1 cellular context compared by ENCODE assay signal in the genomic region with DNA sequence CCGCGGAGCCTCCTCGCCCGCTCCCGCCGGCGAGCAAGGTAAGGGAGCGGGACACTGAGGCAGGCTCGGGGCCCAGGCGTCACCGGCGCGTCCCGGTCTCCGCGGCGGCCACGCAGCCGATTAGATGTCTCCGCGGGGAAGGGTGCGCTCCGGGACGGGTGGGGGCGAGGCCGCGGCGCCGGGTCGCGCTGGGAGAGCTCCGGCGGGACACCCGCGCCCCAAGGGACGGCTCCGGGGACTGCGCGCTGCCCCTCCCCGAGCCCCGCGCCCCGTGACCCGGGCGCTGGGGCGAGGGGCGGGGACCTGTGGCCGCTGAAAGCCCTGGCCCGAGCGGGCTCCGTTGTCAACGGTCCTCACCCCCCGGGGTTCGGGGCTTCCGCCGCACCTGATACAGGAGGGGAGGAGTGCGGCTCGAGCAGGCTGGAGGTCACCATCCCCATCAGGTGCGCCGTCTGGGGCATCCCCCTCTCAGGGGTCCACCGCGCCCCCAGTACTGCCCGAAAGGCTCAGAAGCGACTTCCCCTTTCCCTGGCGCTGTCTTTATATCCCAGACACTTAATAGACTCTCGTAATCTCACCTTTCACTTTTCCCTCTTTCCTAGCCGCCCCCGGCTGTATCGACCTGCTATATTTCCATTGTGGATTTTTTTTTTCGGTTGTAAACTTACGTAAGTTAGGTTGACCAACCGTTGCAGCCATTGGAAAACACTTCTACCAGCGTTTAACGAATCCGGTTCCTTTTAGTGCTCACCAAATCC.
A peak's percentile ranks its signal among the peaks of the same experiment; 100 is the strongest.
TF ChIP-seq lines count a peak whose summit lies in the region.

No MANE protein-coding gene starts in this region.

TF ChIP-seq in K562, 482 proteins besides CTCF, POLR2A, EP300 and RAD21 (continued from another document):
- TF ChIP-seq, protein P1, sequence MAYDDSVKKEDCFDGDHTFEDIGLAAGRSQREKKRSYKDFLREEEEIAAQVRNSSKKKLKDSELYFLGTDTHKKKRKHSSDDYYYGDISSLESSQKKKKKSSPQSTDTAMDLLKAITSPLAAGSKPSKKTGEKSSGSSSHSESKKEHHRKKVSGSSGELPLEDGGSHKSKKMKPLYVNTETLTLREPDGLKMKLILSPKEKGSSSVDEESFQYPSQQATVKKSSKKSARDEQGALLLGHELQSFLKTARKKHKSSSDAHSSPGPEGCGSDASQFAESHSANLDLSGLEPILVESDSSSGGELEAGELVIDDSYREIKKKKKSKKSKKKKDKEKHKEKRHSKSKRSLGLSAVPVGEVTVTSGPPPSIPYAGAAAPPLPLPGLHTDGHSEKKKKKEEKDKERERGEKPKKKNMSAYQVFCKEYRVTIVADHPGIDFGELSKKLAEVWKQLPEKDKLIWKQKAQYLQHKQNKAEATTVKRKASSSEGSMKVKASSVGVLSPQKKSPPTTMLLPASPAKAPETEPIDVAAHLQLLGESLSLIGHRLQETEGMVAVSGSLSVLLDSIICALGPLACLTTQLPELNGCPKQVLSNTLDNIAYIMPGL (CRISPR knock-in tag; IDR thresholded peaks at IDR 0.05) = peak; percentile 53; the same call in 1 of the 2 replicates
- TF ChIP-seq ELK1 (CRISPR knock-in tag; IDR thresholded peaks at IDR 0.05) (no peak), ZNF589 (CRISPR knock-in tag; IDR thresholded peaks at IDR 0.05; ENCODE audit: low read depth) (no peak), PHF8 (IDR thresholded peaks at IDR 0.05; ENCODE audit: borderline replicate concordance, low read length) (no peak), CHD1 (IDR thresholded peaks at IDR 0.05; ENCODE audit: low read length) (peak; percentile 59), ZNF165 (CRISPR knock-in tag; IDR thresholded peaks at IDR 0.05; ENCODE audit: borderline replicate concordance) (no peak), ZNF740 (CRISPR knock-in tag; IDR thresholded peaks at IDR 0.05) (peak; percentile 66; the same call in 1 of the 2 replicates), ZNF740 (tag; IDR thresholded peaks at IDR 0.05) (no peak), RBFOX2 (IDR thresholded peaks at IDR 0.05; ENCODE audit: low read depth, low read length) (peak; percentile 69), ZNF121 (CRISPR knock-in tag; conservative IDR thresholded peaks at IDR 0.05) (no peak), MBD1 (CRISPR knock-in tag; IDR thresholded peaks at IDR 0.05) (no peak)
- TF ChIP-seq, protein P2, sequence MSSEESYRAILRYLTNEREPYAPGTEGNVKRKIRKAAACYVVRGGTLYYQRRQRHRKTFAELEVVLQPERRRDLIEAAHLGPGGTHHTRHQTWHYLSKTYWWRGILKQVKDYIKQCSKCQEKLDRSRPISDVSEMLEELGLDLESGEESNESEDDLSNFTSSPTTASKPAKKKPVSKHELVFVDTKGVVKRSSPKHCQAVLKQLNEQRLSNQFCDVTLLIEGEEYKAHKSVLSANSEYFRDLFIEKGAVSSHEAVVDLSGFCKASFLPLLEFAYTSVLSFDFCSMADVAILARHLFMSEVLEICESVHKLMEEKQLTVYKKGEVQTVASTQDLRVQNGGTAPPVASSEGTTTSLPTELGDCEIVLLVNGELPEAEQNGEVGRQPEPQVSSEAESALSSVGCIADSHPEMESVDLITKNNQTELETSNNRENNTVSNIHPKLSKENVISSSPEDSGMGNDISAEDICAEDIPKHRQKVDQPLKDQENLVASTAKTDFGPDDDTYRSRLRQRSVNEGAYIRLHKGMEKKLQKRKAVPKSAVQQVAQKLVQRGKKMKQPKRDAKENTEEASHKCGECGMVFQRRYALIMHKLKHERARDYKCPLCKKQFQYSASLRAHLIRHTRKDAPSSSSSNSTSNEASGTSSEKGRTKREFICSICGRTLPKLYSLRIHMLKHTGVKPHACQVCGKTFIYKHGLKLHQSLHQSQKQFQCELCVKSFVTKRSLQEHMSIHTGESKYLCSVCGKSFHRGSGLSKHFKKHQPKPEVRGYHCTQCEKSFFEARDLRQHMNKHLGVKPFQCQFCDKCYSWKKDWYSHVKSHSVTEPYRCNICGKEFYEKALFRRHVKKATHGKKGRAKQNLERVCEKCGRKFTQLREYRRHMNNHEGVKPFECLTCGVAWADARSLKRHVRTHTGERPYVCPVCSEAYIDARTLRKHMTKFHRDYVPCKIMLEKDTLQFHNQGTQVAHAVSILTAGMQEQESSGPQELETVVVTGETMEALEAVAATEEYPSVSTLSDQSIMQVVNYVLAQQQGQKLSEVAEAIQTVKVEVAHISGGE (CRISPR knock-in tag; IDR thresholded peaks at IDR 0.05) = peak in 1 of 3 experiments; percentile 67; a peak in 2 of 6 replicates
